Comparison of ENCODE assay signal across 11 cellular contexts in the genomic region with DNA sequence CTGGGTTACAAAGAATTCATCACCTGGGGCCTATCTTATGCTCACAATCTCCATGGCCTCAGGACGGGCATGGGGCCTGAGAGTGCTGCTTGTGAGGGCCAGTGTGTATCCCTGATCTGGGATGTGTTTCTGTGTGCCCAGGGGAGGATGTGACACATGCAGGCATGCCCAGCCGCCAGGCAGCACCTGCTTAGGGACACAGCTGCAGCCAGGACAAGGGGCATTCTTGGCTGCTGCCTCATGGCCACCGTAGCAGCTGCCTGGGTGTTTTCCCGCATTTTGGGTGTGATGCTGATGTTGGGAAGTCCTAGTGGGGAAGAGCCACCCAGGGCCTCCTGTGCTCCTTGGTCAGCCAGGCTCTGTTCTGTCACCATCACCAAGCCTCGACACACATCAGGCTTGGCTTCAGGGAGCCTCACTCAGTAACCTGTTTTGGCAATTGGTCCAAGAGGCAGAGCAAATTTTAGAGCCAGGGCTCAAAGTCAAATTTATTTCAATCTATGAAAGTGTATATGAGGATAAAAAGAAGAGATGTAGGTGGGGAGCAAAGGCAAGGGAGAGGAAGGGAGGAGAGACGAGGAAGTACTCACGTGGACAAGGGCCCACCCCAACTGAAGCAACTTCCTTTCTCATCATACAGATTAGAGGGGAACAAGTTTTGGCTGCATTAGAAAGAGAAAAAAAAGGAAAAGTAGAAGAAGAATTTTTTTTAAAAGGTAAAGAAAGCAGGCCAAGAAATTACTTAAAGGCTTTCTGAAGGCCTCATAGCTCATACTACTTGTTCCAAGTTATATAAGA.
DNase-seq lines count a peak whose midpoint lies in the region; TF ChIP-seq lines count a peak whose summit lies in the region.
"Had no signal": no experiment of that assay in that cellular context is flagged by ENCODE, and none has a peak within 500 bp of the region (broad histone marks: within the 10 kb centered on the region; RNA-seq: fewer than 3 reads in every experiment).

No MANE protein-coding gene starts in this region.

- H3K36me3 ChIP-seq in H7 (replicated peaks; ENCODE audit: control insufficient read depth, insufficient read depth, low read length) (no peaks in the 10 kb centered on the region), uterus (no peaks in the 10 kb centered on the region)

- H3K9me3 ChIP-seq in uterus: no peaks in the 10 kb centered on the region

- TF ChIP-seq CTCF in uterus (IDR thresholded peaks at IDR 0.05): no peak

- peaks cover 6% of the 10 kb centered on the region; the same call in 1 of the 2 replicates for H3K27me3 ChIP-seq in H7 (ENCODE audit: control insufficient read depth, insufficient read depth, low read length)
- H3K27me3 ChIP-seq in uterus: no peaks in the 10 kb centered on the region

- H3K27ac ChIP-seq in uterus: no peak overlapping the region

- H3K4me3 ChIP-seq in H7 (ENCODE audit: insufficient read depth, low read depth, low read length) (no peak overlapping the region), uterus (no peak overlapping the region)

- DNase-seq in Ammon's horn (ENCODE audit: low spot score) (peak; percentile 22), H7 (peak; percentile 9), RKO (ENCODE audit: low spot score) (peak; percentile 43), medulla oblongata (ENCODE audit: extremely low spot score) (peak; percentile 43), DMS 273 treated with DMSO at 0.1 percent for 48 hours (lab: John Stamatoyannopoulos, UW) (no peak), NCI-H2081 (lab: John Stamatoyannopoulos, UW) (no peak), uterus (no peak)
- no peak for DNase-seq in stimulated activated naive CD4-positive, alpha-beta T cell (lab: John Stamatoyannopoulos, UW)
- DNase-seq: KBM-7; RPMI8226; stimulated activated CD4-positive, alpha-beta T cell treated with anti-CD3 and anti-CD28 coated beads, Interleukin-2, amount 100 ng/mL, for 24 hours had no signal

- intact Hi-C loops in uterus (cut with DNase I; ENCODE audit: low total_unique reads): no loop called here

- TF ChIP-seq POLR2A in uterus (IDR thresholded peaks at IDR 0.05): no peak

- H3K4me1 ChIP-seq in uterus: no peaks in the 10 kb centered on the region

Comparison
In these comparisons a context has a peak if more than half of its experiments do, and no peak if none do; other contexts are left out.
1. DNase-seq: peak in Ammon's horn (single experiment), H7 (single experiment), RKO (single experiment) and medulla oblongata (single experiment); none in DMS 273 treated with DMSO at 0.1 percent for 48 hours (single experiment), NCI-H2081 (0 of 2), uterus (0 of 2) and stimulated activated naive CD4-positive, alpha-beta T cell (0 of 6).